Comparison of ENCODE assay signal across 9 cellular contexts in genomic region chr4:142817442-142817841, GRCh38. TPM values are rescaled to one million over a fixed set of nuclear protein-coding genes. Genes with fewer than 3 reads are reported as not detected.
DNase-seq lines count a peak whose midpoint lies in the region; ATAC-seq and TF ChIP-seq lines count a peak whose summit lies in the region.
"Had no signal": no experiment of that assay in that cellular context is flagged by ENCODE, and none has a peak within 500 bp of the region (broad histone marks: within the 10 kb centered on the region; RNA-seq: fewer than 3 reads in every experiment).

No MANE protein-coding gene starts in this region.

- H3K27ac ChIP-seq in BLaER1 treated with 17β-estradiol and CSF1 and Interleukin-3, amounts not matched to agents 10 nM and 100 nM: peak overlapping the region in 10 of 11 experiments; percentile 50 to 66 (median 62); a peak in 21 of 22 replicates
- peak overlapping the region in 2 of 5 donors; percentile 60 to 64 for H3K27ac ChIP-seq in stomach

- no peak overlapping the region for H3K27ac Mint-ChIP-seq in natural killer cell

- TF ChIP-seq CTCF in natural killer cell (IDR thresholded peaks at IDR 0.05): no peak
- no peak for TF ChIP-seq CTCF in BE2C (IDR thresholded peaks at IDR 0.05; ENCODE audit: low read depth, low read length)
- TF ChIP-seq CTCF in stomach (IDR thresholded peaks at IDR 0.05): no peak

- no peaks in the 10 kb centered on the region for H3K27me3 Mint-ChIP-seq in natural killer cell (ENCODE audit: low read depth in 2 of 2)

- H3K4me1 ChIP-seq in BLaER1 treated with 17β-estradiol and CSF1 and Interleukin-3, amounts not matched to agents 10 nM and 100 nM: peaks cover 17 to 52% (median 26%) of the 10 kb centered on the region in 10 experiments
- H3K4me1 ChIP-seq in BE2C: no peaks in the 10 kb centered on the region
- peaks cover 0 to 10% (median 3%) of the 10 kb centered on the region in 4 donors for H3K4me1 ChIP-seq in stomach

- H3K9ac ChIP-seq in BLaER1 treated with 17β-estradiol and CSF1 and Interleukin-3, amounts not matched to agents 10 nM and 100 nM: peak overlapping the region in 2 of 11 experiments; percentile 6 to 38; a peak in 3 of 22 replicates

- intact Hi-C loops in natural killer cell (cut with micrococcal nuclease): no loop called here
- intact Hi-C loops in stomach (cut with DNase I; ENCODE audit: low total_unique reads): no loop called here

- H4K20me1 ChIP-seq in BLaER1 treated with 17β-estradiol and CSF1 and Interleukin-3, amounts not matched to agents 10 nM and 100 nM: no peaks in the 10 kb centered on the region

- no peaks in the 10 kb centered on the region for H3K27me3 ChIP-seq in BLaER1 treated with 17β-estradiol and CSF1 and Interleukin-3, amounts not matched to agents 10 nM and 100 nM
- H3K27me3 ChIP-seq in BE2C (no peaks in the 10 kb centered on the region), stomach (no peaks in the 10 kb centered on the region)

- H3K4me2 ChIP-seq in BLaER1 treated with 17β-estradiol and CSF1 and Interleukin-3, amounts not matched to agents 10 nM and 100 nM: peak overlapping the region; percentile 50 to 82 (median 70)

- H3K4me1 Mint-ChIP-seq in natural killer cell: peaks cover 0 to 8% of the 10 kb centered on the region in 2 donors

- peaks cover 2 to 3% of the 10 kb centered on the region in 2 donors for H3K9me3 Mint-ChIP-seq in natural killer cell
- H3K9me3 Mint-ChIP-seq: central memory CD8-positive, alpha-beta T cell had no signal

- H3K4me3 ChIP-seq in BLaER1 treated with 17β-estradiol and CSF1 and Interleukin-3, amounts not matched to agents 10 nM and 100 nM: no peak overlapping the region; a peak in 1 of 20 replicates
- no peak overlapping the region for H3K4me3 ChIP-seq in BE2C (ENCODE audit: low read depth, low read length)
- no peak overlapping the region for H3K4me3 ChIP-seq in stomach

- peaks cover 0 to 20% (median 12%) of the 10 kb centered on the region in 11 experiments; a peak in 11 of 22 replicates for H3K9me3 ChIP-seq in BLaER1 treated with 17β-estradiol and CSF1 and Interleukin-3, amounts not matched to agents 10 nM and 100 nM (replicated peaks in 1 of 11)
- no peaks in the 10 kb centered on the region for H3K9me3 ChIP-seq in BE2C
- H3K9me3 ChIP-seq in stomach: no peaks in the 10 kb centered on the region

- ATAC-seq in natural killer cell (peak in 2 of 3 donors; percentile 28 to 46), GM18502 (IDR thresholded peaks at IDR 0.05; ENCODE audit: poor library complexity, unreplicated experiment) (no peak), HG02678 (IDR thresholded peaks at IDR 0.05; ENCODE audit: unreplicated experiment) (no peak)

- H3K36me3 Mint-ChIP-seq in natural killer cell: no peaks in the 10 kb centered on the region

- H3K36me3 ChIP-seq in BLaER1 treated with 17β-estradiol and CSF1 and Interleukin-3, amounts not matched to agents 10 nM and 100 nM: no peaks in the 10 kb centered on the region
- H3K36me3 ChIP-seq in BE2C (no peaks in the 10 kb centered on the region), stomach (no peaks in the 10 kb centered on the region)

- no peak for TF ChIP-seq POLR2A in stomach (IDR thresholded peaks at IDR 0.05)

- H3K4me3 Mint-ChIP-seq in natural killer cell: no peak overlapping the region
- H3K4me3 Mint-ChIP-seq: central memory CD8-positive, alpha-beta T cell had no signal

- 42 to 63% (median 54%) methylated on average over 6 of the region's 6 CpGs for WGBS in stomach, 5 donors

- DNase-seq in NCI-H2107 treated with DMSO at 0.1 percent for 48 hours (lab: John Stamatoyannopoulos, UW; ENCODE audit: unreplicated experiment) (peak; percentile 43), amniotic epithelial cell (ENCODE audit: low read depth) (peak; percentile 95), natural killer cell (no peak), BE2C (no peak), stomach (no peak)

- no peak for TF ChIP-seq EP300 in stomach (IDR thresholded peaks at IDR 0.05)

RNA-seq across cellular contexts. Expression of gene INPP4B, which starts 28.7 kb away (rescaled TPM):
- total RNA-seq in natural killer cell (1 to 10 TPM; 2.4 to 6.2 (median 4.5) TPM), stomach (10 to 100 TPM in 4 of 5 donors, 1 to 10 TPM in 1; 4.1 to 96.9 (median 40.2) TPM)
- polyA plus RNA-seq in BE2C (2012; ENCODE audit: insufficient read depth, insufficient read length, low read depth): 0.97 TPM
- polyA plus RNA-seq in stomach: 1 to 10 TPM; 1.4 to 2.6 (median 2.1) TPM

Comparison
In these comparisons a context has a peak if more than half of its experiments do, and no peak if none do; other contexts are left out.
1. DNase-seq: peak in NCI-H2107 treated with DMSO at 0.1 percent for 48 hours (single experiment) and amniotic epithelial cell (single experiment); none in natural killer cell (single experiment), BE2C (single experiment) and stomach (single experiment).
2. ATAC-seq: peak in natural killer cell (2 of 3); none in GM18502 (single experiment) and HG02678 (single experiment).